Comparison of ENCODE assay signal across 15 cellular contexts in the genomic region with DNA sequence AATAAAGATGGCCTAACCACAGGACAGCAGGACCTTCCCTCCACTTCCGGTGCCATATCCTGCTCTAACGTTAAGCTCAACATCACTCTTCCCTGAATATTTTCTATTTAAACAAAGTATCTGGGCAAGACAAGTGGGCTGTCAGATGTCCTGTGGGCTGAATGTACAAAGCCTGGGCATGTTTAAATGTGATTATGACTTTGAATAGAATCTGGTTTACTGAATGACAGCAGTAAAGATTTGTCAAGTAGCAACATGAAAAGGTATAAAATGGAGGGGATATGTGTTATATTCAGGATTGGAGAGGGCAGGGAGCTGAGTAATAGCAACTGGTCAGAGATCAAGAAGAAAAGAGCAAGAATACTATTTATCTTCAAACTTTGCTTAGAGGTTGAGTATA.
"Had no signal": no experiment of that assay in that cellular context is flagged by ENCODE, and none has a peak within 500 bp of the region (broad histone marks: within the 10 kb centered on the region; RNA-seq: fewer than 3 reads in every experiment).

No MANE protein-coding gene starts in this region.

- H3K27me3 Mint-ChIP-seq: activated CD4-positive, alpha-beta memory T cell treated with anti-CD3 and anti-CD28 coated beads for 36 hours; activated naive CD4-positive, alpha-beta T cell treated with anti-CD3 and anti-CD28 coated beads, Interleukin-2, amount 10 ng/mL, durations not matched to agents 7 days and 5 days; memory B cell had no signal

- DNase-seq: activated CD4-positive, CD25-positive, alpha-beta regulatory T cell; activated effector memory CD4-positive, alpha-beta T cell treated with Interleukin-2 at 50 U/mL for 16 hours; activated naive CD4-positive, alpha-beta T cell treated with anti-CD3 and anti-CD28 coated beads, Interleukin-2, amount 10 ng/mL, durations not matched to agents 7 days and 5 days; activated T-cell treated with anti-CD3 and anti-CD28 coated beads, Interleukin-2, amount 50 U/mL, for 48 hours; cortex of kidney; left ventricle myocardium superior; right cardiac atrium; stimulated activated CD4-positive, alpha-beta T cell treated with anti-CD3 and anti-CD28 coated beads, Interleukin-4, amount 100 ng/mL, for 4 hours; T1000; upper lobe of right lung had no signal

- H3K27ac Mint-ChIP-seq: activated CD4-positive, alpha-beta memory T cell treated with anti-CD3 and anti-CD28 coated beads for 36 hours; activated naive CD4-positive, alpha-beta T cell treated with anti-CD3 and anti-CD28 coated beads, Interleukin-2, amount 10 ng/mL, durations not matched to agents 7 days and 5 days; memory B cell had no signal

- H3K36me3 ChIP-seq: cardiac muscle cell, upper lobe of right lung had no signal

- H3K4me1 ChIP-seq: parathyroid adenoma had no signal

- ATAC-seq: stimulated activated naive CD8-positive, alpha-beta T cell treated with anti-CD3 and anti-CD28 coated beads, Interleukin-15, Interleukin-2, amounts not matched to agents 100 U/mL and 50 U/mL, for 24 hours had no signal

- H3K27ac ChIP-seq: cardiac muscle cell, parathyroid adenoma, upper lobe of right lung had no signal

- H3K4me3 Mint-ChIP-seq: activated CD4-positive, alpha-beta memory T cell treated with anti-CD3 and anti-CD28 coated beads for 36 hours; activated naive CD4-positive, alpha-beta T cell treated with anti-CD3 and anti-CD28 coated beads, Interleukin-2, amount 10 ng/mL, durations not matched to agents 7 days and 5 days; memory B cell had no signal

- H3K9ac ChIP-seq: parathyroid adenoma had no signal

- H3K27me3 ChIP-seq: cardiac muscle cell, upper lobe of right lung had no signal

- H3K36me3 Mint-ChIP-seq: activated CD4-positive, alpha-beta memory T cell treated with anti-CD3 and anti-CD28 coated beads for 36 hours; activated naive CD4-positive, alpha-beta T cell treated with anti-CD3 and anti-CD28 coated beads, Interleukin-2, amount 10 ng/mL, durations not matched to agents 7 days and 5 days; memory B cell had no signal

- H3K9me3 Mint-ChIP-seq: activated CD4-positive, alpha-beta memory T cell treated with anti-CD3 and anti-CD28 coated beads for 36 hours; activated naive CD4-positive, alpha-beta T cell treated with anti-CD3 and anti-CD28 coated beads, Interleukin-2, amount 10 ng/mL, durations not matched to agents 7 days and 5 days; memory B cell had no signal

- H3K79me2 ChIP-seq: parathyroid adenoma had no signal

- H2AFZ ChIP-seq: parathyroid adenoma had no signal

- H3K4me3 ChIP-seq: cardiac muscle cell, upper lobe of right lung had no signal
